12 cellular contexts compared by ENCODE assay signal in the genomic region with DNA sequence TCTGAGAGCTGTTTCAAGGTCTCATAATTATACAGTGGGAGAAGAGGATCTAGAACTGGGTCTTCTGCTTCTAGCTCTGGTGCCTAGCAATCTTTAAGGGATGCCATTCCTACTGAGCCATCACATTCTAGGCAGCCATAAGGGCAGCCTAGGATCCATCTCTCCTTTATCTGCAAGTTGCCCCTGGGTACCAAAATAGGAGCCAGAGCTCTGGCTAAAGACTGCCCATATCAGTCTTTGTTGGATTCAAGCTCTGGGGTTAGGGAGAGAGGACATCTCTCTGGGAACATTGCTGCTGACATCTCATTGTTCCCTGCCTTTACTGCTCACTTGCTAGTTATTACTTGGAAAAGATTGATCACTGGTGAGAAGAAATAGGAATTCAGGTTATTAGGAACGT.
"Had no signal": no experiment of that assay in that cellular context is flagged by ENCODE, and none has a peak within 500 bp of the region (broad histone marks: within the 10 kb centered on the region; RNA-seq: fewer than 3 reads in every experiment).

No MANE protein-coding gene starts in this region.

- H3K27ac Mint-ChIP-seq: activated naive CD4-positive, alpha-beta T cell treated with anti-CD3 and anti-CD28 coated beads, Interleukin-2, amount 50 U/mL, for 24 hours; naive B cell had no signal

- H3K9me3 Mint-ChIP-seq: activated naive CD4-positive, alpha-beta T cell treated with anti-CD3 and anti-CD28 coated beads, Interleukin-2, amount 50 U/mL, for 24 hours; activated T-cell treated with anti-CD3 and anti-CD28 coated beads, Interleukin-2, amount 50 U/mL, for 4 hours; naive B cell; stimulated activated naive CD8-positive, alpha-beta T cell treated with anti-CD3 and anti-CD28 coated beads, Interleukin-15, Interleukin-2, amounts not matched to agents 100 ng/mL and 50 ng/mL, for 24 hours had no signal

- DNase-seq: activated CD4-positive, CD25-positive, alpha-beta regulatory T cell treated with anti-CD3 and anti-CD28 coated beads, Interleukin-2, amount 50 U/mL, for 72 hours; activated T-cell treated with anti-CD3 and anti-CD28 coated beads, Interleukin-2, amount 50 U/mL, for 4 hours; cortex of kidney; effector CD4-positive, alpha-beta T cell; lower lobe of right lung; naive B cell; nucleus accumbens; SW 1271; T-helper 9 cell had no signal

- H3K27ac ChIP-seq: lower lobe of right lung had no signal

- H3K9me3 ChIP-seq: lower lobe of right lung had no signal

- H3K4me3 ChIP-seq: lower lobe of right lung had no signal

- H3K36me3 ChIP-seq: lower lobe of right lung had no signal

- ATAC-seq: activated T-cell treated with anti-CD3 and anti-CD28 coated beads, Interleukin-2, amount 50 U/mL, for 4 hours; lower lobe of right lung had no signal

- H3K4me3 Mint-ChIP-seq: activated CD8-positive, alpha-beta memory T cell treated with anti-CD3 and anti-CD28 coated beads, Interleukin-2, amount 10 ng/mL, durations not matched to agents 7 days and 5 days; activated naive CD4-positive, alpha-beta T cell treated with anti-CD3 and anti-CD28 coated beads, Interleukin-2, amount 50 U/mL, for 24 hours; activated T-cell treated with anti-CD3 and anti-CD28 coated beads, Interleukin-2, amount 50 U/mL, for 4 hours; naive B cell; stimulated activated naive CD8-positive, alpha-beta T cell treated with anti-CD3 and anti-CD28 coated beads, Interleukin-15, Interleukin-2, amounts not matched to agents 100 ng/mL and 50 ng/mL, for 24 hours had no signal

- H3K27me3 Mint-ChIP-seq: activated naive CD4-positive, alpha-beta T cell treated with anti-CD3 and anti-CD28 coated beads, Interleukin-2, amount 50 U/mL, for 24 hours; stimulated activated naive CD8-positive, alpha-beta T cell treated with anti-CD3 and anti-CD28 coated beads, Interleukin-15, Interleukin-2, amounts not matched to agents 100 ng/mL and 50 ng/mL, for 24 hours had no signal
